8 cellular contexts compared by ENCODE assay signal in genomic region chr1:157505481-157506272, GRCh38. TPM values are rescaled to one million over a fixed set of nuclear protein-coding genes. Genes with fewer than 3 reads are reported as not detected.
DNase-seq lines count a peak whose midpoint lies in the region; ATAC-seq and TF ChIP-seq lines count a peak whose summit lies in the region.

No MANE protein-coding gene starts in this region.

- no peaks in the 10 kb centered on the region for H3K36me3 ChIP-seq in Caco-2 (ENCODE audit: control insufficient read depth, insufficient read depth, low read length)
- H3K36me3 ChIP-seq in adipocyte (ENCODE audit: control insufficient read depth, insufficient read depth, low read length, severe bottlenecking): no peaks in the 10 kb centered on the region

- H3K4me1 Mint-ChIP-seq in Caco-2 (ENCODE audit: low read depth, unreplicated experiment): peaks cover 14% of the 10 kb centered on the region

- H3K4me1 ChIP-seq in Caco-2 (peaks cover 26% of the 10 kb centered on the region), adipocyte (ENCODE audit: control insufficient read depth, insufficient read depth, low read length) (no peaks in the 10 kb centered on the region), right cardiac atrium (ENCODE audit: control insufficient read depth, insufficient read depth, low read length) (no peaks in the 10 kb centered on the region)

- intact Hi-C loops in Caco-2 (cut with micrococcal nuclease; ENCODE audit: unreplicated experiment): loop anchor here (1.0 to 5.0 kb wide), 4 partner anchors 16 to 333 kb away; no protein-coding TSS in a partner anchor
- intact Hi-C loops in right cardiac atrium (cut with DNase I): no loop called here

- BruUV-seq in Caco-2 (replicated peaks; lab: Mats Ljungman, UMichigan): no TSS peak

- ATAC-seq in GM18868 (IDR thresholded peaks at IDR 0.05; ENCODE audit: unreplicated experiment) (peak; percentile 95), HG03045 (IDR thresholded peaks at IDR 0.05; ENCODE audit: unreplicated experiment) (peak; percentile 90), right cardiac atrium (peak; percentile 73 to 74), HG02840 (IDR thresholded peaks at IDR 0.05; ENCODE audit: low FRiP score, unreplicated experiment) (no peak)

- no peaks in the 10 kb centered on the region for H3K36me3 Mint-ChIP-seq in Caco-2 (ENCODE audit: insufficient read depth, unreplicated experiment)

- H3K27me3 ChIP-seq in Caco-2 (replicated peaks; ENCODE audit: control insufficient read depth, insufficient read depth, low read length) (no peaks in the 10 kb centered on the region), adipocyte (replicated peaks; ENCODE audit: control insufficient read depth, insufficient read depth, low read length) (peaks cover 6% of the 10 kb centered on the region), right cardiac atrium (ENCODE audit: control insufficient read depth, insufficient read depth) (no peaks in the 10 kb centered on the region)

- CTCF ChIA-PET in Caco-2 (lab: Charles Lee): interaction anchor here (0.6 to 1.9 kb wide), 8 partner anchors 64 to 327 kb away, joined by 3 to 10 read pairs (median 3); no protein-coding TSS in a partner anchor

- TF ChIP-seq CTCF in Caco-2 (IDR thresholded peaks at IDR 0.05; ENCODE audit: insufficient read depth in 1 of 2, low read depth in 1 of 2, low read length in 1 of 2, severe bottlenecking in 1 of 2, unreplicated experiment in 1 of 2): peak; percentile 65 to 84

- H3K9me3 Mint-ChIP-seq in Caco-2 (ENCODE audit: unreplicated experiment): no peaks in the 10 kb centered on the region

- H3K27ac Mint-ChIP-seq in Caco-2 (ENCODE audit: unreplicated experiment): no peak overlapping the region

- POLR2A ChIA-PET in Caco-2 (lab: Charles Lee): no interaction called here

- H3K9me3 ChIP-seq in Caco-2 (0 out of 2 replicates have a peak, but pooled peaks cover 4% of the 10 kb centered on the region), adipocyte (ENCODE audit: control insufficient read depth, low read length) (no peaks in the 10 kb centered on the region), right cardiac atrium (ENCODE audit: control insufficient read depth, low read length) (no peaks in the 10 kb centered on the region)

- WGBS in right cardiac atrium: 39% methylated on average over 13 of the region's 13 CpGs

- H3K9ac ChIP-seq in adipocyte (ENCODE audit: low read length): no peak overlapping the region

- H3K4me3 ChIP-seq in Caco-2 (ENCODE audit: low read depth, low read length) (no peak overlapping the region), adipocyte (ENCODE audit: low read length) (no peak overlapping the region), right cardiac atrium (ENCODE audit: low read length) (no peak overlapping the region)

- H3K27ac ChIP-seq in right cardiac atrium (ENCODE audit: low read length): no peak overlapping the region

- DNase-seq in Caco-2 (peak; percentile 63 to 73), NCI-H460 (ENCODE audit: extremely low read depth, low read depth) (peak; percentile 73), adipocyte (ENCODE audit: low read depth) (peak; percentile 72), right cardiac atrium (no peak), retina (peak; percentile 38)

- no peaks in the 10 kb centered on the region for H3K27me3 Mint-ChIP-seq in Caco-2 (ENCODE audit: insufficient read depth, unreplicated experiment)

- no peak overlapping the region for H3K4me3 Mint-ChIP-seq in Caco-2 (ENCODE audit: unreplicated experiment)

RNA-seq across cellular contexts. Expression of gene FCRL5, which starts 46.6 kb away (rescaled TPM):
- not detected in 2 replicates for total RNA-seq in Caco-2 (2022)
- total RNA-seq in NCI-H460 (2014; rRNA removed; shearing (Covaris generic)): not detected in 2 replicates
- polyA plus RNA-seq in NCI-H460 (2014; cell fraction: nucleus; rRNA removed): not detected in 2 replicates
- total RNA-seq in right cardiac atrium: under 1 TPM in 3 of 4 donors, not detected in 1; 0.08 to 0.32 (median 0.11) TPM
- not detected for polyA plus RNA-seq in right cardiac atrium

Comparison
In these comparisons a context has a peak if more than half of its experiments do, and no peak if none do; other contexts are left out.
1. DNase-seq: peak in Caco-2 (2 of 2), NCI-H460 (single experiment), adipocyte (single experiment) and retina (single experiment); none in right cardiac atrium (0 of 3).